9 cellular contexts compared by ENCODE assay signal in genomic region chr14:70415788-70416187, GRCh38. TPM values are rescaled to one million over a fixed set of nuclear protein-coding genes. Genes with fewer than 3 reads are reported as not detected.
DNase-seq lines count a peak whose midpoint lies in the region; ATAC-seq and TF ChIP-seq lines count a peak whose summit lies in the region.
"Had no signal": no experiment of that assay in that cellular context is flagged by ENCODE, and none has a peak within 500 bp of the region (broad histone marks: within the 10 kb centered on the region; RNA-seq: fewer than 3 reads in every experiment).

No MANE protein-coding gene starts in this region.

- H2AFZ ChIP-seq in H9 (ENCODE audit: low read length) = no peak overlapping the region

- ATAC-seq in HG02571 (IDR thresholded peaks at IDR 0.05; ENCODE audit: unreplicated experiment) = no peak
- ATAC-seq in GM18502 (IDR thresholded peaks at IDR 0.05; ENCODE audit: poor library complexity, unreplicated experiment) = no peak
- no peak for ATAC-seq in HG03139 (IDR thresholded peaks at IDR 0.05; ENCODE audit: unreplicated experiment)

- DNase-seq in H9 (no peak), WERI-Rb-1 (no peak), glutamatergic neuron (no peak)
- DNase-seq: NCI-H226, retina had no signal

- H3K27ac ChIP-seq in H9 (ENCODE audit: insufficient read length, low read depth, low read length) (no peak overlapping the region), WERI-Rb-1 (no peak overlapping the region), skeletal muscle tissue (ENCODE audit: low read depth, low read length) (no peak overlapping the region)

- H4K20me1 ChIP-seq in H9 (ENCODE audit: control insufficient read depth, insufficient read depth, insufficient read length) = no peaks in the 10 kb centered on the region

- H3K27ac Mint-ChIP-seq in H9 = peak overlapping the region in 1 of 3 experiments; percentile 26; a peak in 1 of 7 replicates
- no peak overlapping the region for H3K27ac Mint-ChIP-seq in glutamatergic neuron (ENCODE audit: unreplicated experiment)

- H2BK120ac ChIP-seq in H9 (ENCODE audit: low read depth, low read length, poor library complexity, severe bottlenecking) = no peak overlapping the region

- H4K91ac ChIP-seq in H9 (ENCODE audit: insufficient read length, low read depth, low read length) = no peak overlapping the region

- H2BK15ac ChIP-seq in H9 (ENCODE audit: low read depth, low read length) = no peak overlapping the region

- no peak overlapping the region for H4K5ac ChIP-seq in H9 (ENCODE audit: insufficient read length, low read depth, low read length)

- H2BK20ac ChIP-seq in H9 (ENCODE audit: low read depth, low read length, poor library complexity, severe bottlenecking) = no peak overlapping the region

- H3K36me3 ChIP-seq in WERI-Rb-1 (no peaks in the 10 kb centered on the region; the same call in 1 of the 2 replicates), skeletal muscle tissue (ENCODE audit: control insufficient read depth in 3 of 3, insufficient read depth in 3 of 3, low read length in 3 of 3) (no peaks in the 10 kb centered on the region)

- no peak overlapping the region for H4K8ac ChIP-seq in H9 (replicated peaks; ENCODE audit: insufficient read length, low read depth, low read length)

- H3K27me3 ChIP-seq in H9 (ENCODE audit: insufficient read depth, low read length) (no peaks in the 10 kb centered on the region), WERI-Rb-1 (ENCODE audit: insufficient read depth, low read depth, severe bottlenecking) (no peaks in the 10 kb centered on the region), skeletal muscle tissue (ENCODE audit: control insufficient read depth in 3 of 3, insufficient read depth in 3 of 3, low read length in 3 of 3) (no peaks in the 10 kb centered on the region)

- no peak overlapping the region for H3K56ac ChIP-seq in H9 (ENCODE audit: insufficient read length, low read depth, low read length)

- no peak overlapping the region for H2BK5ac ChIP-seq in H9 (ENCODE audit: insufficient read length, low read length)

- peaks cover 19% of the 10 kb centered on the region in 2 experiments for H3K4me1 Mint-ChIP-seq in H9
- H3K4me1 Mint-ChIP-seq in glutamatergic neuron (ENCODE audit: low read depth, unreplicated experiment) = no peaks in the 10 kb centered on the region

- H3K23me2 ChIP-seq in H9 (ENCODE audit: insufficient read length, low read depth, low read length, poor library complexity, severe bottlenecking) = no peaks in the 10 kb centered on the region

- H3K4me2 ChIP-seq in H9 (ENCODE audit: insufficient read depth, insufficient read length, low read length) = peak overlapping the region; percentile 73

- H3K27me3 Mint-ChIP-seq in H9 (ENCODE audit: low read depth) = no peaks in the 10 kb centered on the region
- H3K27me3 Mint-ChIP-seq in glutamatergic neuron (ENCODE audit: unreplicated experiment) = no peaks in the 10 kb centered on the region

- H3K18ac ChIP-seq in H9 (ENCODE audit: insufficient read length, low read depth, low read length) = no peak overlapping the region

- no peak overlapping the region for H3T11ph ChIP-seq in H9 (ENCODE audit: low read length)

- H3K9ac ChIP-seq in H9 (ENCODE audit: extremely low read depth, insufficient read length, low read length) = no peak overlapping the region
- H3K9ac ChIP-seq in skeletal muscle tissue (ENCODE audit: low read depth in 1 of 3, low read length in 3 of 3) = peak overlapping the region in 2 of 3 donors; percentile 70 to 93

- TF ChIP-seq CTCF in H9 (conservative IDR thresholded peaks at IDR 0.05) = no peak
- TF ChIP-seq CTCF in WERI-Rb-1 (IDR thresholded peaks at IDR 0.05; ENCODE audit: low read depth, low read length) = no peak
- TF ChIP-seq CTCF in glutamatergic neuron (IDR thresholded peaks at IDR 0.05; ENCODE audit: partially characterized antibody, unreplicated experiment) = no peak

- H3K9me3 Mint-ChIP-seq in H9 = no peaks in the 10 kb centered on the region
- no peaks in the 10 kb centered on the region for H3K9me3 Mint-ChIP-seq in glutamatergic neuron (ENCODE audit: unreplicated experiment)

- peak overlapping the region; percentile 97 for H3K4me3 ChIP-seq in WERI-Rb-1 (ENCODE audit: low read depth, low read length)
- peak overlapping the region; percentile 76 to 98 (median 86) for H3K4me3 ChIP-seq in skeletal muscle tissue (ENCODE audit: low read length in 3 of 3)

- no peak overlapping the region for H3K4ac ChIP-seq in H9 (ENCODE audit: low read depth, low read length)

- no CpG with 5 or more reads among the region's 2 CpGs for WGBS in H9 (ENCODE audit: extremely low coverage, insufficient read length, low lambda C conversion rate)

- H3K36me3 Mint-ChIP-seq in H9 (ENCODE audit: insufficient read depth in 1 of 3, low read depth in 3 of 3) (peaks cover 0 to 6% (median 2%) of the 10 kb centered on the region in 3 experiments; a peak in 3 of 7 replicates), glutamatergic neuron (ENCODE audit: unreplicated experiment) (no peaks in the 10 kb centered on the region)

- no peak overlapping the region for H2AK5ac ChIP-seq in H9 (ENCODE audit: insufficient read length, low read length)

- H3K9me3 ChIP-seq in H9 (ENCODE audit: control insufficient read depth, low read depth, low read length) = no peaks in the 10 kb centered on the region
- no peaks in the 10 kb centered on the region for H3K9me3 ChIP-seq in WERI-Rb-1 (ENCODE audit: severe bottlenecking)
- H3K9me3 ChIP-seq in skeletal muscle tissue (ENCODE audit: control insufficient read depth in 3 of 3, low read length in 3 of 3) = no peaks in the 10 kb centered on the region

- H2BK12ac ChIP-seq in H9 (ENCODE audit: insufficient read length, low read depth, low read length) = no peak overlapping the region

- H3K14ac ChIP-seq in H9 (ENCODE audit: insufficient read depth, low read length) = no peak overlapping the region

- peak overlapping the region; percentile 86 to 93 for H3K4me3 Mint-ChIP-seq in H9
- H3K4me3 Mint-ChIP-seq in glutamatergic neuron (ENCODE audit: unreplicated experiment) = peak overlapping the region; percentile 85

- H3K23ac ChIP-seq in H9 (ENCODE audit: insufficient read length, low read depth, low read length) = no peak overlapping the region

- H3K79me2 ChIP-seq in H9 (ENCODE audit: insufficient read depth, low read length) = peaks cover 4% of the 10 kb centered on the region; the same call in 1 of the 2 replicates

- no peaks in the 10 kb centered on the region for H3K79me1 ChIP-seq in H9 (ENCODE audit: insufficient read depth, low read depth, low read length, poor library complexity, severe bottlenecking)

- H3K4me1 ChIP-seq in H9 (ENCODE audit: insufficient read depth, low read length) (no peaks in the 10 kb centered on the region; the same call in 1 of the 2 replicates), skeletal muscle tissue (ENCODE audit: control insufficient read depth in 3 of 3, insufficient read depth in 3 of 3, low read length in 3 of 3) (peaks cover 3 to 6% (median 4%) of the 10 kb centered on the region in 3 donors)

RNA-seq across cellular contexts. Expression of gene SYNJ2BP, which starts 1.1 kb away (rescaled TPM):
- 24.9 and 26.6 TPM in 2 replicates for total RNA-seq in H9 (2021)
- 17.4 TPM for total RNA-seq in glutamatergic neuron (ENCODE audit: unreplicated experiment)
- 16.7 TPM for total RNA-seq in skeletal muscle tissue

RNA-seq across cellular contexts. Expression of gene ADAM21, which starts 36.2 kb away (rescaled TPM):
- total RNA-seq in H9 (2021) (0.09 TPM in 1 of 2 replicates, not detected in the other), glutamatergic neuron (ENCODE audit: unreplicated experiment) (not detected), skeletal muscle tissue (not detected)

RNA-seq across cellular contexts. Expression of gene COX16, which starts 56.3 kb away (rescaled TPM):
- 68.2 and 74.9 TPM in 2 replicates for total RNA-seq in H9 (2021)
- 44.0 TPM for total RNA-seq in glutamatergic neuron (ENCODE audit: unreplicated experiment)
- 36.0 TPM for total RNA-seq in skeletal muscle tissue
